Comparison of ENCODE assay signal across 28 cellular contexts in the genomic region with DNA sequence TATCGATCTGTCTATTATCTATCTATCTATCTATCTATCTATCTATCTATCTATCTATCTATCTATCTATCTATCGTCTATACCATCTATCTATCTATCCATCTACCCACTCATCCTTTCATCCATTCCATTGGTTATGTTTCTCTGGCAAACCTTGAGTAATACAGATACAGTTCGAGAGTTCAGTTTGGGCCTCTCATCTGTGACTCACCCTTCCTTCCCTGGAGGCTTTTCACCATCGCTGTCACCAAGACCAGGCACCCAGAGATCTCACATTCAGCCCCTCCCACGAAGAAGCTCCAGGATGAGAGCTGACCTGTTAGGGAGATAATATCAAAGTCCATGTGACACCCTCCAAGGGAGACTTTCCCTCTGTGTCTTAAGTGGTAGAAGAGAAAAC.
"Had no signal": no experiment of that assay in that cellular context is flagged by ENCODE, and none has a peak within 500 bp of the region (broad histone marks: within the 10 kb centered on the region; RNA-seq: fewer than 3 reads in every experiment).

No MANE protein-coding gene starts in this region.

- ATAC-seq: activated naive CD4-positive, alpha-beta T cell treated with anti-CD3 and anti-CD28 coated beads, Interleukin-2, amount 50 U/mL, for 72 hours; activated T-cell treated with anti-CD3 and anti-CD28 coated beads, Interleukin-2, amount 50 U/mL, for 72 hours; effector memory CD8-positive, alpha-beta T cell; gastrocnemius medialis; heart left ventricle had no signal

- H3K4me3 ChIP-seq: ascending aorta, esophagus squamous epithelium, gastrocnemius medialis, heart left ventricle had no signal

- H3K9me3 ChIP-seq: ascending aorta, esophagus squamous epithelium, gastrocnemius medialis, heart left ventricle had no signal

- H3K27ac ChIP-seq: ascending aorta, epithelial cell of prostate, esophagus squamous epithelium, gastrocnemius medialis, heart left ventricle had no signal

- H3K36me3 ChIP-seq: ascending aorta, esophagus squamous epithelium, gastrocnemius medialis, heart left ventricle had no signal

- H3K27me3 ChIP-seq: ascending aorta, esophagus squamous epithelium, gastrocnemius medialis had no signal

- DNase-seq: activated CD4-positive, alpha-beta memory T cell treated with anti-CD3 and anti-CD28 coated beads, Interleukin-2, amount 10 ng/mL, durations not matched to agents 7 days and 5 days; activated CD4-positive, alpha-beta T cell treated with anti-CD3 and anti-CD28 coated beads for 1 hour; activated CD4-positive, alpha-beta T cell treated with anti-CD3 and anti-CD28 coated beads for 4 hours; activated CD4-positive, alpha-beta T cell treated with anti-CD3 and anti-CD28 coated beads, Interleukin-2, amount 10 ng/mL, durations not matched to agents 7 days and 5 days; activated CD4-positive, alpha-beta T cell treated with anti-CD3 and anti-CD28 coated beads, Interleukin-2, amount 50 U/mL, for 4 hours; activated CD8-positive, alpha-beta memory T cell treated with anti-CD3 and anti-CD28 coated beads, Interleukin-2, amount 50 U/mL, for 48 hours; activated gamma-delta T cell; activated naive CD4-positive, alpha-beta T cell; activated naive CD4-positive, alpha-beta T cell treated with anti-CD3 and anti-CD28 coated beads, Interleukin-2, amount 10 ng/mL, durations not matched to agents 7 days and 5 days; activated naive CD8-positive, alpha-beta T cell treated with anti-CD3 and anti-CD28 coated beads, Interleukin-2, amount 10 ng/mL, durations not matched to agents 7 days and 5 days; activated T-cell treated with anti-CD3 and anti-CD28 coated beads for 4 hours; activated T-cell treated with anti-CD3 and anti-CD28 coated beads, Interleukin-2, amount 50 U/mL, for 24 hours; activated T-cell treated with anti-CD3 and anti-CD28 coated beads, Interleukin-2, amount 50 U/mL, for 72 hours; caudate nucleus; cortex of kidney; dermis blood vessel endothelial cell; effector CD4-positive, alpha-beta T cell; effector memory CD8-positive, alpha-beta T cell; esophagus squamous epithelium; foreskin fibroblast; gastrocnemius medialis; glutamatergic neuron; heart left ventricle; hypothalamus; T-helper 2 cell had no signal

- H3K4me1 ChIP-seq: ascending aorta, esophagus squamous epithelium, gastrocnemius medialis, heart left ventricle had no signal
